ENCODE assay signal across 12 cellular contexts in genomic region chr18:24395049-24395780, GRCh38. TPM values are rescaled to one million over a fixed set of nuclear protein-coding genes. Genes with fewer than 3 reads are reported as not detected.
A peak's percentile ranks its signal among the peaks of the same experiment; 100 is the strongest.
DNase-seq lines count a peak whose midpoint lies in the region; ATAC-seq and TF ChIP-seq lines count a peak whose summit lies in the region.
"Had no signal": no experiment of that assay in that cellular context is flagged by ENCODE, and none has a peak within 500 bp of the region (broad histone marks: within the 10 kb centered on the region; RNA-seq: fewer than 3 reads in every experiment).

No MANE protein-coding gene starts in this region.

- no peak overlapping the region for H2AFZ ChIP-seq in ACC112 (ENCODE audit: low read length, unreplicated experiment)

- ATAC-seq in activated CD4-positive, CD25-positive, alpha-beta regulatory T cell treated with anti-CD3 and anti-CD28 coated beads, Interleukin-2, amount 50 U/mL, for 24 hours, result no peak
- ATAC-seq in GM21737 (IDR thresholded peaks at IDR 0.05; ENCODE audit: unreplicated experiment), result no peak
- no peak for ATAC-seq in omental fat pad (ENCODE audit: low FRiP score)
- ATAC-seq: mucosa of descending colon had no signal

- no peaks in the 10 kb centered on the region for H3K27me3 ChIP-seq in ACC112 (ENCODE audit: insufficient read depth, low read length)

- H3K36me3 ChIP-seq in ACC112 (ENCODE audit: insufficient read depth, low read length), result no peaks in the 10 kb centered on the region

- DNase-seq in HEK293T (ENCODE audit: extremely low spot score), result peak; percentile 30
- peak; percentile 43 for DNase-seq in RKO (ENCODE audit: low spot score)
- DNase-seq in foreskin melanocyte, result peak; percentile 38
- no peak for DNase-seq in omental fat pad (ENCODE audit: low spot score)
- no peak for DNase-seq in epidermal melanocyte (ENCODE audit: insufficient read length, low spot score)
- DNase-seq: activated CD4-positive, alpha-beta T cell treated with anti-CD3 and anti-CD28 coated beads for 1 hour; activated effector memory CD4-positive, alpha-beta T cell treated with anti-CD3 and anti-CD28 coated beads, Interleukin-2, amount 50 U/mL, for 16 hours; mucosa of descending colon; Right ventricle myocardium superior had no signal

- CTCF ChIA-PET in HEK293T (lab: Yijun Ruan, JAX), result interaction anchor here (0.7 kb wide), 1 partner anchor 218 kb away, joined by 3 read pairs; no protein-coding TSS in a partner anchor

- TF ChIP-seq CTCF in omental fat pad (IDR thresholded peaks at IDR 0.05), result no peak

- H3K4me3 ChIP-seq in ACC112 (ENCODE audit: low read depth, low read length), result peak overlapping the region; percentile 1; the same call in 1 of the 2 replicates
- H3K4me3 ChIP-seq: mucosa of descending colon had no signal

- no peak overlapping the region for H3K27ac ChIP-seq in ACC112 (ENCODE audit: low read depth, low read length)

- POLR2A ChIA-PET in HEK293T (lab: Yijun Ruan, JAX), result interaction anchor here (1.5 kb wide), 1 partner anchor 31 kb away, joined by 3 read pairs; the partner anchor contains the start of gene IMPACT

- H3K79me2 ChIP-seq in ACC112 (ENCODE audit: control insufficient read depth, insufficient read depth, low read length, unreplicated experiment), result peaks cover 8% of the 10 kb centered on the region

- H3K4me1 ChIP-seq in ACC112 (ENCODE audit: control insufficient read depth, insufficient read depth, low read length, unreplicated experiment), result peaks cover 20% of the 10 kb centered on the region

TF ChIP-seq in HEK293T, 16 proteins besides CTCF, POLR2A, EP300 and RAD21:
- TF ChIP-seq FOXA1 (IDR thresholded peaks at IDR 0.05) (no peak), ARNT (IDR thresholded peaks at IDR 0.05) (peak; percentile 53; the same call in 1 of the 2 replicates), HDGF (IDR thresholded peaks at IDR 0.05; ENCODE audit: borderline replicate concordance) (no peak), SUZ12 (IDR thresholded peaks at IDR 0.05) (no peak), LEF1 (IDR thresholded peaks at IDR 0.05; ENCODE audit: borderline replicate concordance) (no peak), L3MBTL2 (conservative IDR thresholded peaks at IDR 0.05) (no peak), ELF4 (IDR thresholded peaks at IDR 0.05) (no peak), FOXM1 (IDR thresholded peaks at IDR 0.05; ENCODE audit: borderline replicate concordance) (no peak)
TF ChIP-seq in HEK293T: peak in this region for 1.

RNA-seq across cellular contexts. Expression of gene OSBPL1A, which starts 2.4 kb away (rescaled TPM):
- total RNA-seq in omental fat pad, result 100 to 1,000 TPM in 3 of 4 donors, 10 to 100 TPM in 1; 67.1 to 123 (median 109) TPM

RNA-seq across cellular contexts. Expression of gene IMPACT, which starts 31.3 kb away (rescaled TPM):
- 10 to 100 TPM; 14.9 to 22.9 (median 20.3) TPM for total RNA-seq in omental fat pad

Comparison
In these comparisons a context has a peak if more than half of its experiments do, and no peak if none do; other contexts are left out.
1. DNase-seq: peak in HEK293T (single experiment), RKO (single experiment) and foreskin melanocyte (single experiment); none in omental fat pad (single experiment) and epidermal melanocyte (single experiment).